Comparison of ENCODE assay signal across 14 cellular contexts in the genomic region with DNA sequence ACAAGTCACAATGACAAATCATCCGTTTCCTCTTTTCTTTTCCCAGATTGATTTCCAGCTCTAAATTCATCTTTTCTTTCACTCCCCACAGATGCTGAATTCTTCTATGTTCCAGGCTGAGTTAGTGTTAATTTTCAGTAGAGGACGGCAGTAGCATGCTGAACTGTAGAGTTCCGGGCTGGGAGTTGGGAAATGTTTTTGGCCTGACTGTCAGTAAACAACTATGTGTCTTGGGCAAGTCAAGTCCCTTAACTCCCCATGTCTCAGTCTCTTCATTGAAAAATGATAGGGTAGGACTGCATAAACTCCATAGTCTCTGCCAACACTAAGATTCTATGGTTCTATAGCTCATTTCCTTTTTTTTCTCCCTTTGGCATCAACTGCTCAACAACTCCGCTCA.
DNase-seq lines count a peak whose midpoint lies in the region; ATAC-seq and TF ChIP-seq lines count a peak whose summit lies in the region.
"Had no signal": no experiment of that assay in that cellular context is flagged by ENCODE, and none has a peak within 500 bp of the region (broad histone marks: within the 10 kb centered on the region; RNA-seq: fewer than 3 reads in every experiment).

No MANE protein-coding gene starts in this region.

- no peaks in the 10 kb centered on the region for H3K27me3 Mint-ChIP-seq in nephron (ENCODE audit: low read depth)
- H3K27me3 Mint-ChIP-seq in T-cell = no peaks in the 10 kb centered on the region
- H3K27me3 Mint-ChIP-seq: activated CD4-positive, alpha-beta T cell treated with anti-CD3 and anti-CD28 coated beads for 36 hours; activated naive CD8-positive, alpha-beta T cell; CD4-positive, alpha-beta memory T cell; central memory CD8-positive, alpha-beta T cell had no signal

- intact Hi-C loops in uterus (cut with DNase I; ENCODE audit: low total_unique reads) = no loop called here

- TF ChIP-seq POLR2A in uterus (IDR thresholded peaks at IDR 0.05) = no peak

- no peaks in the 10 kb centered on the region for H3K27me3 ChIP-seq in uterus
- H3K27me3 ChIP-seq: neutrophil, spleen had no signal

- H3K27ac Mint-ChIP-seq in nephron (peak overlapping the region in 2 of 3 experiments; percentile 83 to 93), T-cell (no peak overlapping the region)
- H3K27ac Mint-ChIP-seq: activated CD4-positive, alpha-beta T cell treated with anti-CD3 and anti-CD28 coated beads for 36 hours; activated naive CD8-positive, alpha-beta T cell; CD4-positive, alpha-beta memory T cell had no signal

- peak overlapping the region; percentile 89 to 99 for H3K27ac ChIP-seq in uterus
- H3K27ac ChIP-seq: lower lobe of right lung, neutrophil had no signal

- peaks cover 45% of the 10 kb centered on the region for H3K4me1 Mint-ChIP-seq in nephron
- peaks cover 0 to 6% (median 0%) of the 10 kb centered on the region in 3 donors for H3K4me1 Mint-ChIP-seq in T-cell

- POLR2A ChIA-PET in T-cell (lab: Charles Lee) = interaction anchor here in 1 of 2 donors (0.7 kb wide), 1 partner anchor 469 kb away, joined by 3 read pairs; no protein-coding TSS in a partner anchor

- H3K4me3 ChIP-seq in uterus = no peak overlapping the region
- H3K4me3 ChIP-seq: lower lobe of right lung, spleen had no signal

- H3K4me3 Mint-ChIP-seq in nephron (no peak overlapping the region), T-cell (no peak overlapping the region)
- H3K4me3 Mint-ChIP-seq: activated CD4-positive, alpha-beta T cell treated with anti-CD3 and anti-CD28 coated beads for 36 hours; activated naive CD8-positive, alpha-beta T cell; CD4-positive, alpha-beta memory T cell; central memory CD8-positive, alpha-beta T cell had no signal

- no peaks in the 10 kb centered on the region for H3K9me3 ChIP-seq in uterus
- H3K9me3 ChIP-seq: lower lobe of right lung, neutrophil, spleen had no signal

- H3K36me3 Mint-ChIP-seq in nephron (ENCODE audit: low read depth) (no peaks in the 10 kb centered on the region), T-cell (peaks cover 31% of the 10 kb centered on the region)

- no peaks in the 10 kb centered on the region for H3K9me3 Mint-ChIP-seq in nephron
- no peaks in the 10 kb centered on the region for H3K9me3 Mint-ChIP-seq in T-cell
- H3K9me3 Mint-ChIP-seq: central memory CD8-positive, alpha-beta T cell had no signal

- DNase-seq in NCI-H446 treated with DMSO at 0.1 percent for 48 hours (lab: John Stamatoyannopoulos, UW) (peak; percentile 48), fibroblast of the conjunctiva (ENCODE audit: low read depth) (peak; percentile 63), uterus (peak; percentile 54 to 69), T-cell (no peak)
- no peak for DNase-seq in activated naive CD4-positive, alpha-beta T cell (lab: John Stamatoyannopoulos, UW)
- DNase-seq: activated CD4-positive, alpha-beta T cell treated with anti-CD3 and anti-CD28 coated beads for 36 hours; CD4-positive, alpha-beta memory T cell; lower lobe of right lung; spleen had no signal

- ATAC-seq in T-cell (replicated peaks in 1 of 4) (no peak), HG02610 (IDR thresholded peaks at IDR 0.05; ENCODE audit: unreplicated experiment) (no peak)
- ATAC-seq: activated CD4-positive, alpha-beta T cell treated with anti-CD3 and anti-CD28 coated beads for 36 hours; lower lobe of right lung had no signal

- peaks cover 0 to 24% of the 10 kb centered on the region in 2 donors for H3K4me1 ChIP-seq in uterus

- H3K36me3 ChIP-seq in uterus = no peaks in the 10 kb centered on the region
- H3K36me3 ChIP-seq: lower lobe of right lung, neutrophil had no signal

- no peak for TF ChIP-seq CTCF in nephron (IDR thresholded peaks at IDR 0.05; ENCODE audit: unreplicated experiment in 3 of 3)
- no peak for TF ChIP-seq CTCF in uterus (IDR thresholded peaks at IDR 0.05)

- CTCF ChIA-PET in T-cell (lab: Charles Lee) = interaction anchor here in 1 of 2 donors (0.5 kb wide), 1 partner anchor 453 kb away, joined by 4 read pairs; no protein-coding TSS in a partner anchor

Comparison
In these comparisons a context has a peak if more than half of its experiments do, and no peak if none do; other contexts are left out.
1. DNase-seq: peak in NCI-H446 treated with DMSO at 0.1 percent for 48 hours (single experiment), fibroblast of the conjunctiva (single experiment) and uterus (2 of 2); none in activated naive CD4-positive, alpha-beta T cell (0 of 4) and T-cell (0 of 34).
2. H3K27ac Mint-ChIP-seq: peak in nephron (2 of 3); none in T-cell (0 of 2).